In genomic region chr20:37042986-37043972, GRCh38 we compare ENCODE assay signal across 8 cellular contexts. TPM values are rescaled to one million over a fixed set of nuclear protein-coding genes. Genes with fewer than 3 reads are reported as not detected.
DNase-seq lines count a peak whose midpoint lies in the region; ATAC-seq and TF ChIP-seq lines count a peak whose summit lies in the region.

No MANE protein-coding gene starts in this region.

- peaks cover 15 to 49% (median 20%) of the 10 kb centered on the region in 3 donors for H3K36me3 Mint-ChIP-seq in CD8-positive, alpha-beta memory T cell

- H3K9me3 Mint-ChIP-seq in CD8-positive, alpha-beta memory T cell, result no peaks in the 10 kb centered on the region

- DNase-seq in CD8-positive, alpha-beta memory T cell, result peak in 4 of 5 donors; percentile 3 to 57 (median 46)
- DNase-seq in activated gamma-delta T cell treated with anti-CD3 and anti-CD28 coated beads, Interleukin-2, amount 50 U/mL, for 16 hours (ENCODE audit: low read depth), result peak; percentile 10
- DNase-seq in foreskin fibroblast (no peak), NCI-H82 treated with DMSO at 0.1 percent for 48 hours (lab: John Stamatoyannopoulos, UW; ENCODE audit: unreplicated experiment) (no peak), GDM1 (lab: John Stamatoyannopoulos, UW) (no peak), SKM-1 (lab: John Stamatoyannopoulos, UW; ENCODE audit: unreplicated experiment) (no peak)

- CTCF ChIA-PET in CD8-positive, alpha-beta memory T cell (lab: Charles Lee), result interaction anchor here (0.6 to 2.5 kb wide), 10 partner anchors 28 to 153 kb away, joined by 3 to 10 read pairs (median 3); partner anchors contain the start of gene RBL1

- peak; percentile 42 for ATAC-seq in GM19467 (IDR thresholded peaks at IDR 0.05; ENCODE audit: unreplicated experiment)
- ATAC-seq in HG03439 (IDR thresholded peaks at IDR 0.05; ENCODE audit: unreplicated experiment), result peak; percentile 61

- peaks cover 24 to 39% (median 37%) of the 10 kb centered on the region in 3 donors for H3K4me1 Mint-ChIP-seq in CD8-positive, alpha-beta memory T cell

- TF ChIP-seq CTCF in foreskin fibroblast (IDR thresholded peaks at IDR 0.05; ENCODE audit: low read depth, low read length), result no peak

- peak overlapping the region; percentile 57 for H3K27ac ChIP-seq in CD8-positive, alpha-beta memory T cell (ENCODE audit: low read depth, low read length)

- peak overlapping the region; percentile 41 for H3K4me3 ChIP-seq in CD8-positive, alpha-beta memory T cell (ENCODE audit: low read length)
- H3K4me3 ChIP-seq in foreskin fibroblast (ENCODE audit: low read depth in 1 of 2, low read length in 2 of 2), result no peak overlapping the region

- H3K36me3 ChIP-seq in CD8-positive, alpha-beta memory T cell (ENCODE audit: insufficient read depth, low read length), result peaks cover 11% of the 10 kb centered on the region

- H3K4me3 Mint-ChIP-seq in CD8-positive, alpha-beta memory T cell, result peak overlapping the region; percentile 86 to 95 (median 88)

- POLR2A ChIA-PET in CD8-positive, alpha-beta memory T cell (lab: Charles Lee), result interaction anchor here (0.6 to 1.9 kb wide), 9 partner anchors 28 to 1429 kb away, joined by 3 to 9 read pairs (median 4); partner anchors contain the start of genes MROH8, RBL1 and RPN2

- H3K4me1 ChIP-seq in CD8-positive, alpha-beta memory T cell (ENCODE audit: insufficient read depth, low read length), result peaks cover 20% of the 10 kb centered on the region

- H3K27me3 ChIP-seq in CD8-positive, alpha-beta memory T cell (ENCODE audit: insufficient read depth, low read length, poor library complexity, severe bottlenecking), result no peaks in the 10 kb centered on the region

- peak overlapping the region; percentile 75 to 99 (median 94) for H3K27ac Mint-ChIP-seq in CD8-positive, alpha-beta memory T cell

- H3K9me3 ChIP-seq in CD8-positive, alpha-beta memory T cell (ENCODE audit: low read length), result no peaks in the 10 kb centered on the region

- H3K27me3 Mint-ChIP-seq in CD8-positive, alpha-beta memory T cell, result no peaks in the 10 kb centered on the region

RNA-seq across cellular contexts. Expression of gene RBL1, which starts 52.5 kb away (rescaled TPM):
- 10 to 100 TPM; 44.0 to 45.0 TPM for total RNA-seq in CD8-positive, alpha-beta memory T cell
- polyA plus RNA-seq in CD8-positive, alpha-beta memory T cell, result 13.7 TPM

Comparison
In these comparisons a context has a peak if more than half of its experiments do, and no peak if none do; other contexts are left out.
1. DNase-seq: peak in CD8-positive, alpha-beta memory T cell (4 of 5) and activated gamma-delta T cell treated with anti-CD3 and anti-CD28 coated beads, Interleukin-2, amount 50 U/mL, for 16 hours (single experiment); none in foreskin fibroblast (0 of 2), NCI-H82 treated with DMSO at 0.1 percent for 48 hours (single experiment), GDM1 (single experiment) and SKM-1 (single experiment).